ENCODE assay signal across 1 cellular context in the genomic region with DNA sequence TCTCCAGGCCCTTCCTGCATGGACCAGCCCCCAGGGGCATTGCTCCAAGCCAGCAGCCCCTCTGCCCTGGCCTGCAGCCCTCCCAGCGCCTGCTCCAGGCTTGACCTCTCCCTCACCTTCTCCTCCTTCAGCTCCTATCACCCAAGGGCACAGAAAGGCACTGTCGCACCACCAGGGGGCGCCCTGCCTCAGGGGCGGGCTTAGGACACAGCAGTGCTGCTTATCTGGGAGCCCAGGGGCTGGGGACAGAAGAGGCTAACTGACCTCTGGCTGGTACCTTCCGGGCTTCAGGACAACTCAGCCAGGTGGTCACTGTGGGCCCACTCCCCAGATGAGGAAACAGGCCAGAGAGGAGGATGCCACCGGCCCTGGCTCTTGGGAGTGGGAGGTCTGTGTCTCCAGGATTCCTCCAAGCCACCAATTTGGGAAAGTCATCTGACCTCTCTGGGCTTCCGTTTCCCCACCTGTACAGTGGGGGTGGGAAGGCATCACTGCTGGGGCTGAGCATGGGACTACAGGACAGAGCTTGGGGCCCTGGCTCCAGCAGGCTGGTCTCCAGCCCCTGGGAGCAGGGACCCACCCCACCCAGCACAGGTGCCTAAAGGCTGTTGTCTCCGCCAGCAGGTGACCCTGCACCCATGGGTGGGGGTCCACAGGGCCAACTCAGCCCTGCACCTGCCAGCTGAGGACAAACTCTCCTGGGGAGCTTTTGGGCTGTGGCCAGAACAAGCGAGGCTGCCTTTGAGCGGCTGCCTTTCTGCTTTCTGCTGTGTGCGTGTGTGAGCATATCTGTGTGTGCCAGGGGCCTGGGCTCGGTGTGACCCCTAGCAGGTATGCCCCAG.
A peak's percentile ranks its signal among the peaks of the same experiment; 100 is the strongest.
TF ChIP-seq lines count a peak whose summit lies in the region.

No MANE protein-coding gene starts in this region.

TF ChIP-seq in GM12878, 131 proteins besides CTCF, POLR2A, EP300 and RAD21 (continued from another document and continues in another):
- TF ChIP-seq, protein P1, sequence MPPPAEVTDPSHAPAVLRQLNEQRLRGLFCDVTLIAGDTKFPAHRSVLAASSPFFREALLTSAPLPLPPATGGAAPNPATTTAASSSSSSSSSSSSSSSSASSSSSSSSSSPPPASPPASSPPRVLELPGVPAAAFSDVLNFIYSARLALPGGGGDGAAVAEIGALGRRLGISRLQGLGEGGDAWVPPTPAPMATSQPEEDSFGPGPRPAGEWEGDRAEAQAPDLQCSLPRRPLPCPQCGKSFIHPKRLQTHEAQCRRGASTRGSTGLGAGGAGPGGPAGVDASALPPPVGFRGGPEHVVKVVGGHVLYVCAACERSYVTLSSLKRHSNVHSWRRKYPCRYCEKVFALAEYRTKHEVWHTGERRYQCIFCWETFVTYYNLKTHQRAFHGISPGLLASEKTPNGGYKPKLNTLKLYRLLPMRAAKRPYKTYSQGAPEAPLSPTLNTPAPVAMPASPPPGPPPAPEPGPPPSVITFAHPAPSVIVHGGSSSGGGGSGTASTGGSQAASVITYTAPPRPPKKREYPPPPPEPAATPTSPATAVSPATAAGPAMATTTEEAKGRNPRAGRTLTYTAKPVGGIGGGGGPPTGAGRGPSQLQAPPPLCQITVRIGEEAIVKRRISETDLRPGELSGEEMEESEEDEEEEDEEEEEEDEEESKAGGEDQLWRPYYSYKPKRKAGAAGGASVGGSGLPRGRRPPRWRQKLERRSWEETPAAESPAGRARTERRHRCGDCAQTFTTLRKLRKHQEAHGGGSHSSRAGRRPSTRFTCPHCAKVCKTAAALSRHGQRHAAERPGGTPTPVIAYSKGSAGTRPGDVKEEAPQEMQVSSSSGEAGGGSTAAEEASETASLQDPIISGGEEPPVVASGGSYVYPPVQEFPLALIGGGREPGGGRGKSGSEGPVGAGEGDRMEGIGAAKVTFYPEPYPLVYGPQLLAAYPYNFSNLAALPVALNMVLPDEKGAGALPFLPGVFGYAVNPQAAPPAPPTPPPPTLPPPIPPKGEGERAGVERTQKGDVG (CRISPR knock-in tag; IDR thresholded peaks at IDR 0.05), result no peak
- no peak for TF ChIP-seq GABPA (IDR thresholded peaks at IDR 0.05; ENCODE audit: low read depth)
- TF ChIP-seq RELA (IDR thresholded peaks at IDR 0.05; ENCODE audit: borderline replicate concordance, partially characterized antibody), result no peak
- TF ChIP-seq TCF3 (IDR thresholded peaks at IDR 0.05; ENCODE audit: borderline replicate concordance, insufficient read depth, low read depth, low read length), result no peak
- peak; percentile 84; the same call in 1 of the 2 replicates for TF ChIP-seq ESRRA (IDR thresholded peaks at IDR 0.05; ENCODE audit: low read length)
- no peak for TF ChIP-seq HDAC6 (IDR thresholded peaks at IDR 0.05; ENCODE audit: unreplicated experiment)
- TF ChIP-seq MTA3 (IDR thresholded peaks at IDR 0.05; ENCODE audit: borderline replicate concordance, low read length), result no peak
- 0 out of 4 replicates have a peak, but pooled peaks of 1 of the 2 experiments have one; percentile 26 for TF ChIP-seq BHLHE40 (IDR thresholded peaks at IDR 0.05; ENCODE audit: borderline replicate concordance in 1 of 2, low read depth in 2 of 2, low read length in 1 of 2)
- TF ChIP-seq BRCA1 (IDR thresholded peaks at IDR 0.05; ENCODE audit: low read depth, low read length), result no peak
- no peak for TF ChIP-seq ASH2L (IDR thresholded peaks at IDR 0.05; ENCODE audit: borderline replicate concordance, low read depth)
- TF ChIP-seq, protein P2, sequence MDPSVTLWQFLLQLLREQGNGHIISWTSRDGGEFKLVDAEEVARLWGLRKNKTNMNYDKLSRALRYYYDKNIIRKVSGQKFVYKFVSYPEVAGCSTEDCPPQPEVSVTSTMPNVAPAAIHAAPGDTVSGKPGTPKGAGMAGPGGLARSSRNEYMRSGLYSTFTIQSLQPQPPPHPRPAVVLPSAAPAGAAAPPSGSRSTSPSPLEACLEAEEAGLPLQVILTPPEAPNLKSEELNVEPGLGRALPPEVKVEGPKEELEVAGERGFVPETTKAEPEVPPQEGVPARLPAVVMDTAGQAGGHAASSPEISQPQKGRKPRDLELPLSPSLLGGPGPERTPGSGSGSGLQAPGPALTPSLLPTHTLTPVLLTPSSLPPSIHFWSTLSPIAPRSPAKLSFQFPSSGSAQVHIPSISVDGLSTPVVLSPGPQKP (IDR thresholded peaks at IDR 0.05; ENCODE audit: low read depth, low read length), result no peak
- peak; percentile 66; the same call in 1 of the 2 replicates for TF ChIP-seq HDGF (IDR thresholded peaks at IDR 0.05)
- TF ChIP-seq NFYA (IDR thresholded peaks at IDR 0.05; ENCODE audit: borderline replicate concordance, low read depth, low read length), result no peak
- no peak for TF ChIP-seq SIX5 (IDR thresholded peaks at IDR 0.05; ENCODE audit: low read depth, low read length, severe bottlenecking)
- TF ChIP-seq MYB (IDR thresholded peaks at IDR 0.05; ENCODE audit: borderline replicate concordance, low read depth, low read length), result no peak
- 0 out of 2 replicates have a peak, but pooled peaks have one; percentile 25 for TF ChIP-seq GATAD2B (conservative IDR thresholded peaks at IDR 0.05; ENCODE audit: low read depth)
- TF ChIP-seq, protein P3, sequence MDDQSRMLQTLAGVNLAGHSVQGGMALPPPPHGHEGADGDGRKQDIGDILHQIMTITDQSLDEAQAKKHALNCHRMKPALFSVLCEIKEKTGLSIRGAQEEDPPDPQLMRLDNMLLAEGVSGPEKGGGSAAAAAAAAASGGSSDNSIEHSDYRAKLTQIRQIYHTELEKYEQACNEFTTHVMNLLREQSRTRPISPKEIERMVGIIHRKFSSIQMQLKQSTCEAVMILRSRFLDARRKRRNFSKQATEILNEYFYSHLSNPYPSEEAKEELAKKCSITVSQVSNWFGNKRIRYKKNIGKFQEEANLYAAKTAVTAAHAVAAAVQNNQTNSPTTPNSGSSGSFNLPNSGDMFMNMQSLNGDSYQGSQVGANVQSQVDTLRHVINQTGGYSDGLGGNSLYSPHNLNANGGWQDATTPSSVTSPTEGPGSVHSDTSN (IDR thresholded peaks at IDR 0.05; ENCODE audit: insufficient replicate concordance, low read depth, low read length), result no peak
- no peak for TF ChIP-seq HCFC1 (IDR thresholded peaks at IDR 0.05; ENCODE audit: low read length)
- peak; percentile 86 for TF ChIP-seq SMC3 (IDR thresholded peaks at IDR 0.05; ENCODE audit: borderline replicate concordance, low read length)
- TF ChIP-seq SUZ12 (IDR thresholded peaks at IDR 0.05; ENCODE audit: unreplicated experiment), result no peak
- TF ChIP-seq IKZF1 (conservative IDR thresholded peaks at IDR 0.05), result peak; percentile 38; the same call in 1 of the 2 replicates
- no peak for TF ChIP-seq RAD51 (IDR thresholded peaks at IDR 0.05)
- TF ChIP-seq ETV6 (conservative IDR thresholded peaks at IDR 0.05 in 1 of 2, IDR thresholded peaks at IDR 0.05 in 1 of 2; ENCODE audit: borderline replicate concordance in 1 of 2, low read depth in 1 of 2), result no peak
- no peak for TF ChIP-seq CREM (IDR thresholded peaks at IDR 0.05; ENCODE audit: low read depth)
- no peak for TF ChIP-seq TBL1XR1 (IDR thresholded peaks at IDR 0.05; ENCODE audit: low read depth, low read length)
- TF ChIP-seq POU2F2 (IDR thresholded peaks at IDR 0.05; ENCODE audit: borderline replicate concordance, low read depth, low read length), result no peak
- no peak for TF ChIP-seq ZNF622 (IDR thresholded peaks at IDR 0.05)
- TF ChIP-seq, protein P4, sequence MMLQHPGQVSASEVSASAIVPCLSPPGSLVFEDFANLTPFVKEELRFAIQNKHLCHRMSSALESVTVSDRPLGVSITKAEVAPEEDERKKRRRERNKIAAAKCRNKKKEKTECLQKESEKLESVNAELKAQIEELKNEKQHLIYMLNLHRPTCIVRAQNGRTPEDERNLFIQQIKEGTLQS (IDR thresholded peaks at IDR 0.05; ENCODE audit: borderline replicate concordance, extremely low read depth, low read depth, low read length), result no peak
- no peak for TF ChIP-seq KLF5 (IDR thresholded peaks at IDR 0.05; ENCODE audit: partially characterized antibody)
- no peak for TF ChIP-seq RBBP5 (conservative IDR thresholded peaks at IDR 0.05)
- TF ChIP-seq EGR1 (IDR thresholded peaks at IDR 0.05; ENCODE audit: borderline replicate concordance in 1 of 2, low read depth in 2 of 2, low read length in 2 of 2), result no peak
- TF ChIP-seq WRNIP1 (IDR thresholded peaks at IDR 0.05; ENCODE audit: borderline replicate concordance, low read depth, low read length), result no peak
- TF ChIP-seq MXI1 (IDR thresholded peaks at IDR 0.05; ENCODE audit: low read depth, low read length), result no peak
- no peak for TF ChIP-seq BCL11A (IDR thresholded peaks at IDR 0.05; ENCODE audit: low read depth, low read length)
- TF ChIP-seq, protein P5, sequence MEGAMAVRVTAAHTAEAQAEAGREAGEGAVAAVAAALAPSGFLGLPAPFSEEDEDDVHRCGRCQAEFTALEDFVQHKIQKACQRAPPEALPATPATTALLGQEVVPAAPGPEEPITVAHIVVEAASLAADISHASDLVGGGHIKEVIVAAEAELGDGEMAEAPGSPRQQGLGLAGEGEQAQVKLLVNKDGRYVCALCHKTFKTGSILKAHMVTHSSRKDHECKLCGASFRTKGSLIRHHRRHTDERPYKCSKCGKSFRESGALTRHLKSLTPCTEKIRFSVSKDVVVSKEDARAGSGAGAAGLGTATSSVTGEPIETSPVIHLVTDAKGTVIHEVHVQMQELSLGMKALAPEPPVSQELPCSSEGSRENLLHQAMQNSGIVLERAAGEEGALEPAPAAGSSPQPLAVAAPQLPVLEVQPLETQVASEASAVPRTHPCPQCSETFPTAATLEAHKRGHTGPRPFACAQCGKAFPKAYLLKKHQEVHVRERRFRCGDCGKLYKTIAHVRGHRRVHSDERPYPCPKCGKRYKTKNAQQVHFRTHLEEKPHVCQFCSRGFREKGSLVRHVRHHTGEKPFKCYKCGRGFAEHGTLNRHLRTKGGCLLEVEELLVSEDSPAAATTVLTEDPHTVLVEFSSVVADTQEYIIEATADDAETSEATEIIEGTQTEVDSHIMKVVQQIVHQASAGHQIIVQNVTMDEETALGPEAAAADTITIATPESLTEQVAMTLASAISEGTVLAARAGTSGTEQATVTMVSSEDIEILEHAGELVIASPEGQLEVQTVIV (IDR thresholded peaks at IDR 0.05; ENCODE audit: borderline replicate concordance, partially characterized antibody), result no peak
- TF ChIP-seq, protein P6, sequence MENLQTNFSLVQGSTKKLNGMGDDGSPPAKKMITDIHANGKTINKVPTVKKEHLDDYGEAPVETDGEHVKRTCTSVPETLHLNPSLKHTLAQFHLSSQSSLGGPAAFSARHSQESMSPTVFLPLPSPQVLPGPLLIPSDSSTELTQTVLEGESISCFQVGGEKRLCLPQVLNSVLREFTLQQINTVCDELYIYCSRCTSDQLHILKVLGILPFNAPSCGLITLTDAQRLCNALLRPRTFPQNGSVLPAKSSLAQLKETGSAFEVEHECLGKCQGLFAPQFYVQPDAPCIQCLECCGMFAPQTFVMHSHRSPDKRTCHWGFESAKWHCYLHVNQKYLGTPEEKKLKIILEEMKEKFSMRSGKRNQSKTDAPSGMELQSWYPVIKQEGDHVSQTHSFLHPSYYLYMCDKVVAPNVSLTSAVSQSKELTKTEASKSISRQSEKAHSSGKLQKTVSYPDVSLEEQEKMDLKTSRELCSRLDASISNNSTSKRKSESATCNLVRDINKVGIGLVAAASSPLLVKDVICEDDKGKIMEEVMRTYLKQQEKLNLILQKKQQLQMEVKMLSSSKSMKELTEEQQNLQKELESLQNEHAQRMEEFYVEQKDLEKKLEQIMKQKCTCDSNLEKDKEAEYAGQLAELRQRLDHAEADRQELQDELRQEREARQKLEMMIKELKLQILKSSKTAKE (IDR thresholded peaks at IDR 0.05; ENCODE audit: low read depth, poor library complexity, severe bottlenecking), result no peak
- no peak for TF ChIP-seq ZZZ3 (IDR thresholded peaks at IDR 0.05; ENCODE audit: control insufficient read depth, insufficient read length, low read depth)
- TF ChIP-seq RCOR1 (conservative IDR thresholded peaks at IDR 0.05; ENCODE audit: low read depth, low read length), result no peak
- no peak for TF ChIP-seq ZSCAN29 (IDR thresholded peaks at IDR 0.05)
- TF ChIP-seq RB1 (IDR thresholded peaks at IDR 0.05; ENCODE audit: borderline replicate concordance), result peak; percentile 60; the same call in 1 of the 2 replicates
- TF ChIP-seq DPF2 (IDR thresholded peaks at IDR 0.05), result no peak
- no peak for TF ChIP-seq BMI1 (IDR thresholded peaks at IDR 0.05; ENCODE audit: borderline replicate concordance)
- TF ChIP-seq, protein P7, sequence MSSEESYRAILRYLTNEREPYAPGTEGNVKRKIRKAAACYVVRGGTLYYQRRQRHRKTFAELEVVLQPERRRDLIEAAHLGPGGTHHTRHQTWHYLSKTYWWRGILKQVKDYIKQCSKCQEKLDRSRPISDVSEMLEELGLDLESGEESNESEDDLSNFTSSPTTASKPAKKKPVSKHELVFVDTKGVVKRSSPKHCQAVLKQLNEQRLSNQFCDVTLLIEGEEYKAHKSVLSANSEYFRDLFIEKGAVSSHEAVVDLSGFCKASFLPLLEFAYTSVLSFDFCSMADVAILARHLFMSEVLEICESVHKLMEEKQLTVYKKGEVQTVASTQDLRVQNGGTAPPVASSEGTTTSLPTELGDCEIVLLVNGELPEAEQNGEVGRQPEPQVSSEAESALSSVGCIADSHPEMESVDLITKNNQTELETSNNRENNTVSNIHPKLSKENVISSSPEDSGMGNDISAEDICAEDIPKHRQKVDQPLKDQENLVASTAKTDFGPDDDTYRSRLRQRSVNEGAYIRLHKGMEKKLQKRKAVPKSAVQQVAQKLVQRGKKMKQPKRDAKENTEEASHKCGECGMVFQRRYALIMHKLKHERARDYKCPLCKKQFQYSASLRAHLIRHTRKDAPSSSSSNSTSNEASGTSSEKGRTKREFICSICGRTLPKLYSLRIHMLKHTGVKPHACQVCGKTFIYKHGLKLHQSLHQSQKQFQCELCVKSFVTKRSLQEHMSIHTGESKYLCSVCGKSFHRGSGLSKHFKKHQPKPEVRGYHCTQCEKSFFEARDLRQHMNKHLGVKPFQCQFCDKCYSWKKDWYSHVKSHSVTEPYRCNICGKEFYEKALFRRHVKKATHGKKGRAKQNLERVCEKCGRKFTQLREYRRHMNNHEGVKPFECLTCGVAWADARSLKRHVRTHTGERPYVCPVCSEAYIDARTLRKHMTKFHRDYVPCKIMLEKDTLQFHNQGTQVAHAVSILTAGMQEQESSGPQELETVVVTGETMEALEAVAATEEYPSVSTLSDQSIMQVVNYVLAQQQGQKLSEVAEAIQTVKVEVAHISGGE (CRISPR knock-in tag; IDR thresholded peaks at IDR 0.05), result no peak
- no peak for TF ChIP-seq MTA2 (IDR thresholded peaks at IDR 0.05; ENCODE audit: low read depth)
- TF ChIP-seq, protein P8, sequence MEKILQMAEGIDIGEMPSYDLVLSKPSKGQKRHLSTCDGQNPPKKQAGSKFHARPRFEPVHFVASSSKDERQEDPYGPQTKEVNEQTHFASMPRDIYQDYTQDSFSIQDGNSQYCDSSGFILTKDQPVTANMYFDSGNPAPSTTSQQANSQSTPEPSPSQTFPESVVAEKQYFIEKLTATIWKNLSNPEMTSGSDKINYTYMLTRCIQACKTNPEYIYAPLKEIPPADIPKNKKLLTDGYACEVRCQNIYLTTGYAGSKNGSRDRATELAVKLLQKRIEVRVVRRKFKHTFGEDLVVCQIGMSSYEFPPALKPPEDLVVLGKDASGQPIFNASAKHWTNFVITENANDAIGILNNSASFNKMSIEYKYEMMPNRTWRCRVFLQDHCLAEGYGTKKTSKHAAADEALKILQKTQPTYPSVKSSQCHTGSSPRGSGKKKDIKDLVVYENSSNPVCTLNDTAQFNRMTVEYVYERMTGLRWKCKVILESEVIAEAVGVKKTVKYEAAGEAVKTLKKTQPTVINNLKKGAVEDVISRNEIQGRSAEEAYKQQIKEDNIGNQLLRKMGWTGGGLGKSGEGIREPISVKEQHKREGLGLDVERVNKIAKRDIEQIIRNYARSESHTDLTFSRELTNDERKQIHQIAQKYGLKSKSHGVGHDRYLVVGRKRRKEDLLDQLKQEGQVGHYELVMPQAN (conservative IDR thresholded peaks at IDR 0.05), result no peak
- TF ChIP-seq PAX5 (IDR thresholded peaks at IDR 0.05; ENCODE audit: borderline replicate concordance, low read depth, low read length), result no peak
- TF ChIP-seq NR2C2 (IDR thresholded peaks at IDR 0.05; ENCODE audit: borderline replicate concordance, control insufficient read depth, insufficient read length, low read depth), result no peak
